ENCODE assay signal across 1 cellular context in genomic region chr4:78059938-78060337, GRCh38.
TF ChIP-seq lines count a peak whose summit lies in the region.

No MANE protein-coding gene starts in this region.

TF ChIP-seq in HCT116, 20 proteins besides CTCF, POLR2A, EP300 and RAD21 (continued from another document):
- no peak for TF ChIP-seq ZBTB33 (IDR thresholded peaks at IDR 0.05; ENCODE audit: extremely low read depth, insufficient replicate concordance, low read length)
- no peak for TF ChIP-seq YY1 (IDR thresholded peaks at IDR 0.05; ENCODE audit: extremely low read depth, insufficient replicate concordance, low read depth, low read length)
- TF ChIP-seq TCF7L2 (IDR thresholded peaks at IDR 0.05; ENCODE audit: borderline replicate concordance, extremely low read depth, insufficient read depth, insufficient read length), result no peak
- no peak for TF ChIP-seq CEBPB (IDR thresholded peaks at IDR 0.05; ENCODE audit: low read depth)
- TF ChIP-seq JUND (IDR thresholded peaks at IDR 0.05), result no peak
- no peak for TF ChIP-seq CBX3 (IDR thresholded peaks at IDR 0.05; ENCODE audit: low read depth)
- TF ChIP-seq ATF3 (IDR thresholded peaks at IDR 0.05), result no peak
- no peak for TF ChIP-seq EZH2 (IDR thresholded peaks at IDR 0.05)
- TF ChIP-seq SRF (IDR thresholded peaks at IDR 0.05; ENCODE audit: low read depth), result no peak
- no peak for TF ChIP-seq MAX (IDR thresholded peaks at IDR 0.05)
- TF ChIP-seq REST (IDR thresholded peaks at IDR 0.05; ENCODE audit: low read depth), result no peak
TF ChIP-seq in HCT116: peak in this region for 0.
